9 cellular contexts compared by ENCODE assay signal in genomic region chr10:21020545-21020944, GRCh38.
DNase-seq lines count a peak whose midpoint lies in the region; ATAC-seq, FAIRE-seq and TF ChIP-seq lines count a peak whose summit lies in the region.
"Had no signal": no experiment of that assay in that cellular context is flagged by ENCODE, and none has a peak within 500 bp of the region (broad histone marks: within the 10 kb centered on the region; RNA-seq: fewer than 3 reads in every experiment).

No MANE protein-coding gene starts in this region.

- CTCF ChIA-PET in HepG2 (lab: Yijun Ruan, JAX; ENCODE audit: low intra/inter-chr PET ratio, low total read pairs) = no interaction called here

- no peak overlapping the region for H3K4me3 ChIP-seq in GM12865 (ENCODE audit: low read depth, low read length)
- no peak overlapping the region for H3K4me3 ChIP-seq in HepG2 (replicated peaks in 1 of 3; ENCODE audit: insufficient read depth in 1 of 3, low read depth in 2 of 3, low read length in 3 of 3)

- TF ChIP-seq EP300 in HepG2 (IDR thresholded peaks at IDR 0.05; ENCODE audit: low read depth in 2 of 2, low read length in 2 of 2) (no peak), HepG2 (CRISPR knock-in tag; IDR thresholded peaks at IDR 0.05; ENCODE audit: borderline replicate concordance) (no peak)

- H3K27me3 ChIP-seq in HepG2 (ENCODE audit: control insufficient read depth in 1 of 2, insufficient read depth in 2 of 2, low read length in 2 of 2) = peaks cover 0 to 30% of the 10 kb centered on the region in 2 experiments; a peak in 3 of 5 replicates

- no peaks in the 10 kb centered on the region for H4K20me1 ChIP-seq in HepG2 (ENCODE audit: insufficient read depth, low read length)

- H3K79me2 ChIP-seq in HepG2 (ENCODE audit: insufficient read depth, low read length) = no peaks in the 10 kb centered on the region

- H3K36me3 ChIP-seq in HepG2 (replicated peaks in 1 of 2; ENCODE audit: control insufficient read depth in 1 of 2, insufficient read depth in 2 of 2, low read length in 2 of 2) = no peaks in the 10 kb centered on the region

- no peak for TF ChIP-seq POLR2A in HepG2 (IDR thresholded peaks at IDR 0.05; ENCODE audit: insufficient read depth in 1 of 2, low read depth in 2 of 2, low read length in 2 of 2)

- no peaks in the 10 kb centered on the region for H3K9me3 ChIP-seq in HepG2 (ENCODE audit: low read length)

- FAIRE-seq in HepG2 (lab: Jason Lieb, UNC) = no peak
- FAIRE-seq: TTC549 had no signal

- intact Hi-C loops in HepG2 (cut with micrococcal nuclease; ENCODE audit: unreplicated experiment) = loop anchor here (2.0 kb wide), 1 partner anchor 162 kb away; no protein-coding TSS in a partner anchor

- H3K4me1 ChIP-seq in HepG2 (ENCODE audit: insufficient read depth, low read length) = no peaks in the 10 kb centered on the region

- in situ Hi-C loops in HepG2 (cut with HindIII; ENCODE audit: extremely low pct_ligation_motif_present, low pct_unique_long_range_greater_than_20kb) = no loop called here

- H3K27ac ChIP-seq in VCaP (no peak overlapping the region), HepG2 (ENCODE audit: extremely low read length, insufficient read depth, low read length) (no peak overlapping the region)

- peak; percentile 86 for ATAC-seq in GM21367 (IDR thresholded peaks at IDR 0.05; ENCODE audit: unreplicated experiment)
- ATAC-seq in HG03571 (IDR thresholded peaks at IDR 0.05; ENCODE audit: unreplicated experiment) = peak; percentile 84
- ATAC-seq in HepG2 = peak; percentile 77
- no peak for ATAC-seq in HG03097 (IDR thresholded peaks at IDR 0.05; ENCODE audit: low FRiP score, unreplicated experiment)

- no peak overlapping the region for H3K4me2 ChIP-seq in HepG2 (ENCODE audit: low read depth, low read length)

- no TSS peak for BruUV-seq in HepG2 (replicated peaks; lab: Mats Ljungman, UMichigan)

- WGBS in HepG2 (ENCODE audit: low lambda C conversion rate) = 30% methylated on average over 7 of the region's 7 CpGs

- no peak overlapping the region for H3K9ac ChIP-seq in HepG2 (ENCODE audit: insufficient read depth, low read depth, low read length)

- no peak for TF ChIP-seq RAD21 in HepG2 (CRISPR knock-in tag; IDR thresholded peaks at IDR 0.05)

- peak; percentile 82 for DNase-seq in GM12865 (ENCODE audit: low read depth)
- peak; percentile 27 for DNase-seq in HepG2 (ENCODE audit: low spot score)
- DNase-seq in NCI-H1105 (lab: John Stamatoyannopoulos, UW) = no peak
- DNase-seq in AG08396 (ENCODE audit: low spot score) = no peak

- no peak overlapping the region for H2AFZ ChIP-seq in HepG2 (ENCODE audit: low read length)

- peak; percentile 70 for TF ChIP-seq CTCF in GM12865 (IDR thresholded peaks at IDR 0.05; ENCODE audit: insufficient read depth, low read depth, low read length, missing control alignments)
- TF ChIP-seq CTCF in VCaP (conservative IDR thresholded peaks at IDR 0.05) = peak; percentile 36; the same call in 1 of the 2 replicates
- peak; percentile 55 for TF ChIP-seq CTCF in HepG2 (CRISPR knock-in tag; IDR thresholded peaks at IDR 0.05)

- POLR2A ChIA-PET in HepG2 (lab: Yijun Ruan, JAX) = no interaction called here

TF ChIP-seq in HepG2, 621 proteins besides CTCF, POLR2A, EP300 and RAD21:
- TF ChIP-seq YY1 (IDR thresholded peaks at IDR 0.05; ENCODE audit: insufficient read depth, insufficient replicate concordance, low read depth, low read length) = peak; percentile 67
- peak; percentile 40 for TF ChIP-seq STAG1 (CRISPR knock-in tag; IDR thresholded peaks at IDR 0.05)
- no peak for TF ChIP-seq JUNB (CRISPR knock-in tag; IDR thresholded peaks at IDR 0.05; ENCODE audit: borderline replicate concordance)

Comparison
In these comparisons a context has a peak if more than half of its experiments do, and no peak if none do; other contexts are left out.
1. DNase-seq: peak in GM12865 (single experiment) and HepG2 (single experiment); none in NCI-H1105 (single experiment) and AG08396 (single experiment).
2. Peak in every context shown above with its lines, with median percentiles within 50 percentile points of each other: CTCF ChIP-seq.